In the genomic region with DNA sequence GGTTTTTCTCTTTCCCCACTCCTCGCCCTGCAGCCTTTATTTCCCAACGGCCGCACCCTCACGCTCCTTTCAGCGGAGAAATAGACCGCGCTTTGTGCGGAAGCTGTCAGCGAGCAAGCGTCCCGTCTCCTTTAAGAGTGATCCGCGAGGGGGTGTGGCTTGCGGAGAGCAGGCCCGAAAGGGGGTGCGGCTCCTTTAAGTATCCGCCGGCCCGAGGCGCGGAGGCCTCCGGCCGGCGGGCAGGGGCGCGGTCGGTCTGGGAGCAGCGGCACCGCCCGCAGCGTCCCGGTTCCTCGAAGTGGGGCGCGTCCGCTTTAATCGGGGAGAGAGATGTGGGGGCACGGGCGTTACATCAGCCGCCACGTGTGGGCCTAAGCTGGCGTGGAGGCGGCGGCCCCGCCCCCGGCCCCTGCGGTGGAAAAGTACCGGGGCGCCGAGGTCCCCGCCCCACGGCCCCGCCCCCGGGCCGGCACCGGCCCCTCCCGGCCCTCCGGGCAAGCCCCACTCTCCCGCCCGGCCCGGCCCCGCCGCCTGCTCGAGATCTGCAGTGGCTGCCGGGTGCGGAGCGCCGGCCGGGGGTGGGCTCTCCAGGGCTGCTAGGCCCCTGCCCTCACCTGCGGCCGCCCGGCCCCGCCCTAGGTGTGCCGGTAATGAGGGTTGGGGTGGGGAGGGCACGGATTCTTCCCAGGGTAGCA, we compare ENCODE assay signal across 1 cellular context.
TF ChIP-seq lines count a peak whose summit lies in the region.

No MANE protein-coding gene starts in this region.

TF ChIP-seq in K562, 482 proteins besides CTCF, POLR2A, EP300 and RAD21 (continued from another document and continues in another):
- no peak for TF ChIP-seq GABPB1 (CRISPR knock-in tag; IDR thresholded peaks at IDR 0.05)
- TF ChIP-seq TRIM25 (IDR thresholded peaks at IDR 0.05; ENCODE audit: borderline replicate concordance) = no peak
- TF ChIP-seq CEBPG (CRISPR knock-in tag; IDR thresholded peaks at IDR 0.05) = peak; percentile 94
- TF ChIP-seq CEBPG (tag; conservative IDR thresholded peaks at IDR 0.05 in 1 of 2, IDR thresholded peaks at IDR 0.05 in 1 of 2) = peak; percentile 88 to 92
- no peak for TF ChIP-seq ZNF347 (CRISPR knock-in tag; IDR thresholded peaks at IDR 0.05; ENCODE audit: low read depth)
- no peak for TF ChIP-seq HDAC8 (tag; IDR thresholded peaks at IDR 0.05)
- no peak for TF ChIP-seq MAFK (IDR thresholded peaks at IDR 0.05; ENCODE audit: low read length)
- no peak; a peak in 1 of 4 replicates for TF ChIP-seq TEAD1 (CRISPR knock-in tag; IDR thresholded peaks at IDR 0.05)
- no peak for TF ChIP-seq ZNF134 (CRISPR knock-in tag; conservative IDR thresholded peaks at IDR 0.05)
- no peak for TF ChIP-seq HIVEP1 (CRISPR knock-in tag; IDR thresholded peaks at IDR 0.05)
- no peak for TF ChIP-seq BCL6 (CRISPR knock-in tag; IDR thresholded peaks at IDR 0.05)
- TF ChIP-seq ELF4 (CRISPR knock-in tag; IDR thresholded peaks at IDR 0.05) = peak; percentile 64; the same call in 1 of the 2 replicates
- no peak for TF ChIP-seq KDM1A (IDR thresholded peaks at IDR 0.05)
- no peak for TF ChIP-seq RBM17 (IDR thresholded peaks at IDR 0.05; ENCODE audit: borderline replicate concordance, low read depth, low read length)
- TF ChIP-seq FUS (optimal IDR thresholded peaks at IDR 0.05; ENCODE audit: low read depth, low read length) = no peak
- TF ChIP-seq MTA2 (IDR thresholded peaks at IDR 0.05; ENCODE audit: low read depth) = no peak
- TF ChIP-seq, protein P1, sequence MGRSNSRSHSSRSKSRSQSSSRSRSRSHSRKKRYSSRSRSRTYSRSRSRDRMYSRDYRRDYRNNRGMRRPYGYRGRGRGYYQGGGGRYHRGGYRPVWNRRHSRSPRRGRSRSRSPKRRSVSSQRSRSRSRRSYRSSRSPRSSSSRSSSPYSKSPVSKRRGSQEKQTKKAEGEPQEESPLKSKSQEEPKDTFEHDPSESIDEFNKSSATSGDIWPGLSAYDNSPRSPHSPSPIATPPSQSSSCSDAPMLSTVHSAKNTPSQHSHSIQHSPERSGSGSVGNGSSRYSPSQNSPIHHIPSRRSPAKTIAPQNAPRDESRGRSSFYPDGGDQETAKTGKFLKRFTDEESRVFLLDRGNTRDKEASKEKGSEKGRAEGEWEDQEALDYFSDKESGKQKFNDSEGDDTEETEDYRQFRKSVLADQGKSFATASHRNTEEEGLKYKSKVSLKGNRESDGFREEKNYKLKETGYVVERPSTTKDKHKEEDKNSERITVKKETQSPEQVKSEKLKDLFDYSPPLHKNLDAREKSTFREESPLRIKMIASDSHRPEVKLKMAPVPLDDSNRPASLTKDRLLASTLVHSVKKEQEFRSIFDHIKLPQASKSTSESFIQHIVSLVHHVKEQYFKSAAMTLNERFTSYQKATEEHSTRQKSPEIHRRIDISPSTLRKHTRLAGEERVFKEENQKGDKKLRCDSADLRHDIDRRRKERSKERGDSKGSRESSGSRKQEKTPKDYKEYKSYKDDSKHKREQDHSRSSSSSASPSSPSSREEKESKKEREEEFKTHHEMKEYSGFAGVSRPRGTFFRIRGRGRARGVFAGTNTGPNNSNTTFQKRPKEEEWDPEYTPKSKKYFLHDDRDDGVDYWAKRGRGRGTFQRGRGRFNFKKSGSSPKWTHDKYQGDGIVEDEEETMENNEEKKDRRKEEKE (IDR thresholded peaks at IDR 0.05; ENCODE audit: borderline replicate concordance in 1 of 2, control insufficient read depth in 1 of 2, low read depth in 2 of 2, low read length in 1 of 2) = no peak
- no peak for TF ChIP-seq TEAD4 (IDR thresholded peaks at IDR 0.05; ENCODE audit: low read length)
- no peak for TF ChIP-seq TEAD4 (CRISPR knock-in tag; IDR thresholded peaks at IDR 0.05; ENCODE audit: borderline replicate concordance)
- no peak for TF ChIP-seq ATF2 (CRISPR knock-in tag; IDR thresholded peaks at IDR 0.05)
- no peak for TF ChIP-seq FOXJ2 (tag; IDR thresholded peaks at IDR 0.05)
- TF ChIP-seq ZNF518B (CRISPR knock-in tag; IDR thresholded peaks at IDR 0.05) = no peak
- no peak for TF ChIP-seq TRIM24 (IDR thresholded peaks at IDR 0.05)
- peak; percentile 67 for TF ChIP-seq MEIS2 (IDR thresholded peaks at IDR 0.05; ENCODE audit: partially characterized antibody)
- TF ChIP-seq MAZ (CRISPR knock-in tag; conservative IDR thresholded peaks at IDR 0.05 in 1 of 2, IDR thresholded peaks at IDR 0.05 in 1 of 2) = peak; percentile 75 to 86; a peak in 3 of 4 replicates
- TF ChIP-seq SIN3A (IDR thresholded peaks at IDR 0.05; ENCODE audit: borderline replicate concordance in 2 of 2, control insufficient read depth in 1 of 2, low read depth in 2 of 2, low read length in 2 of 2) = peak; percentile 68 to 84; a peak in 3 of 4 replicates
- TF ChIP-seq, protein P2, sequence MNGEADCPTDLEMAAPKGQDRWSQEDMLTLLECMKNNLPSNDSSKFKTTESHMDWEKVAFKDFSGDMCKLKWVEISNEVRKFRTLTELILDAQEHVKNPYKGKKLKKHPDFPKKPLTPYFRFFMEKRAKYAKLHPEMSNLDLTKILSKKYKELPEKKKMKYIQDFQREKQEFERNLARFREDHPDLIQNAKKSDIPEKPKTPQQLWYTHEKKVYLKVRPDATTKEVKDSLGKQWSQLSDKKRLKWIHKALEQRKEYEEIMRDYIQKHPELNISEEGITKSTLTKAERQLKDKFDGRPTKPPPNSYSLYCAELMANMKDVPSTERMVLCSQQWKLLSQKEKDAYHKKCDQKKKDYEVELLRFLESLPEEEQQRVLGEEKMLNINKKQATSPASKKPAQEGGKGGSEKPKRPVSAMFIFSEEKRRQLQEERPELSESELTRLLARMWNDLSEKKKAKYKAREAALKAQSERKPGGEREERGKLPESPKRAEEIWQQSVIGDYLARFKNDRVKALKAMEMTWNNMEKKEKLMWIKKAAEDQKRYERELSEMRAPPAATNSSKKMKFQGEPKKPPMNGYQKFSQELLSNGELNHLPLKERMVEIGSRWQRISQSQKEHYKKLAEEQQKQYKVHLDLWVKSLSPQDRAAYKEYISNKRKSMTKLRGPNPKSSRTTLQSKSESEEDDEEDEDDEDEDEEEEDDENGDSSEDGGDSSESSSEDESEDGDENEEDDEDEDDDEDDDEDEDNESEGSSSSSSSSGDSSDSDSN (IDR thresholded peaks at IDR 0.05; ENCODE audit: borderline replicate concordance in 1 of 2, low read depth in 2 of 2, low read length in 2 of 2) = peak; percentile 95 to 97
- TF ChIP-seq CSDE1 (IDR thresholded peaks at IDR 0.05) = no peak
- no peak for TF ChIP-seq MBD2 (IDR thresholded peaks at IDR 0.05; ENCODE audit: borderline replicate concordance, low read depth)
- no peak for TF ChIP-seq TSC22D4 (tag; IDR thresholded peaks at IDR 0.05)
- TF ChIP-seq HDAC6 (IDR thresholded peaks at IDR 0.05; ENCODE audit: low read depth, low read length) = no peak
- peak; percentile 77 for TF ChIP-seq EGR1 (conservative IDR thresholded peaks at IDR 0.05)
- no peak for TF ChIP-seq TGIF2 (CRISPR knock-in tag; IDR thresholded peaks at IDR 0.05)
- no peak for TF ChIP-seq ZBTB17 (CRISPR knock-in tag; IDR thresholded peaks at IDR 0.05)
- no peak for TF ChIP-seq ZNF124 (CRISPR knock-in tag; IDR thresholded peaks at IDR 0.05)
- TF ChIP-seq GABPA (tag; conservative IDR thresholded peaks at IDR 0.05; ENCODE audit: low read depth) = peak; percentile 72
- TF ChIP-seq ZNF174 (CRISPR knock-in tag; IDR thresholded peaks at IDR 0.05) = no peak
- no peak for TF ChIP-seq SLC30A9 (CRISPR knock-in tag; IDR thresholded peaks at IDR 0.05)
- peak; percentile 96 for TF ChIP-seq CXXC5 (CRISPR knock-in tag; IDR thresholded peaks at IDR 0.05)
- no peak for TF ChIP-seq HINFP (tag; conservative IDR thresholded peaks at IDR 0.05; ENCODE audit: low read depth)
- TF ChIP-seq U2AF1 (optimal IDR thresholded peaks at IDR 0.05; ENCODE audit: low read depth, low read length) = peak; percentile 42
- TF ChIP-seq, protein P3, sequence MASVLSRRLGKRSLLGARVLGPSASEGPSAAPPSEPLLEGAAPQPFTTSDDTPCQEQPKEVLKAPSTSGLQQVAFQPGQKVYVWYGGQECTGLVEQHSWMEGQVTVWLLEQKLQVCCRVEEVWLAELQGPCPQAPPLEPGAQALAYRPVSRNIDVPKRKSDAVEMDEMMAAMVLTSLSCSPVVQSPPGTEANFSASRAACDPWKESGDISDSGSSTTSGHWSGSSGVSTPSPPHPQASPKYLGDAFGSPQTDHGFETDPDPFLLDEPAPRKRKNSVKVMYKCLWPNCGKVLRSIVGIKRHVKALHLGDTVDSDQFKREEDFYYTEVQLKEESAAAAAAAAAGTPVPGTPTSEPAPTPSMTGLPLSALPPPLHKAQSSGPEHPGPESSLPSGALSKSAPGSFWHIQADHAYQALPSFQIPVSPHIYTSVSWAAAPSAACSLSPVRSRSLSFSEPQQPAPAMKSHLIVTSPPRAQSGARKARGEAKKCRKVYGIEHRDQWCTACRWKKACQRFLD (CRISPR knock-in tag; IDR thresholded peaks at IDR 0.05) = peak; percentile 11; the same call in 1 of the 2 replicates
- TF ChIP-seq ETV1 (tag; conservative IDR thresholded peaks at IDR 0.05; ENCODE audit: low read depth) = 0 out of 2 replicates have a peak, but pooled peaks have one; percentile 20
- TF ChIP-seq FIP1L1 (IDR thresholded peaks at IDR 0.05; ENCODE audit: low read depth, low read length, poor library complexity, severe bottlenecking) = no peak
- no peak for TF ChIP-seq CHCHD3 (CRISPR knock-in tag; IDR thresholded peaks at IDR 0.05)
- TF ChIP-seq PHB2 (IDR thresholded peaks at IDR 0.05; ENCODE audit: low read depth) = no peak
- no peak for TF ChIP-seq ZNF551 (CRISPR knock-in tag; IDR thresholded peaks at IDR 0.05)
- TF ChIP-seq ZNF140 (CRISPR knock-in tag; IDR thresholded peaks at IDR 0.05) = no peak
- TF ChIP-seq ZNF740 (CRISPR knock-in tag; IDR thresholded peaks at IDR 0.05) = no peak
- 0 out of 4 replicates have a peak, but pooled peaks of 1 of the 2 experiments have one; percentile 35 for TF ChIP-seq ZNF740 (tag; IDR thresholded peaks at IDR 0.05)
- no peak for TF ChIP-seq ZNF445 (CRISPR knock-in tag; IDR thresholded peaks at IDR 0.05; ENCODE audit: low read depth)
- TF ChIP-seq PCBP1 (IDR thresholded peaks at IDR 0.05; ENCODE audit: low read depth, low read length, poor library complexity, severe bottlenecking) = peak; percentile 94
